Comparison of ENCODE assay signal across 17 cellular contexts in genomic region chr1:32958827-32959226, GRCh38. TPM values are rescaled to one million over a fixed set of nuclear protein-coding genes. Genes with fewer than 3 reads are reported as not detected.
"Had no signal": no experiment of that assay in that cellular context is flagged by ENCODE, and none has a peak within 500 bp of the region (broad histone marks: within the 10 kb centered on the region; RNA-seq: fewer than 3 reads in every experiment).

No MANE protein-coding gene starts in this region.

- H3K27ac Mint-ChIP-seq: activated CD8-positive, alpha-beta T cell treated with anti-CD3 and anti-CD28 coated beads, Interleukin-2, amount 10 ng/mL, durations not matched to agents 7 days and 5 days; brain; effector memory CD8-positive, alpha-beta T cell; neural progenitor cell; T-helper 2 cell treated with Interferon-gamma antibody and Interleukin-4, amounts not matched to agents 5 μg/mL and 100 μg/mL, for 36 hours had no signal

- H3K27me3 Mint-ChIP-seq: central memory CD8-positive, alpha-beta T cell; effector memory CD8-positive, alpha-beta T cell had no signal

- H3K27me3 ChIP-seq: thyroid gland, uterus had no signal

- ATAC-seq: activated CD8-positive, alpha-beta T cell treated with anti-CD3 and anti-CD28 coated beads, Interleukin-2, amount 10 ng/mL, durations not matched to agents 7 days and 5 days; effector memory CD8-positive, alpha-beta T cell had no signal

- H3K27ac ChIP-seq: epithelial cell of prostate, left ventricle myocardium inferior, neural progenitor cell, parathyroid adenoma had no signal

- H3K9me3 ChIP-seq: left ventricle myocardium inferior, thyroid gland, uterus had no signal

- H2AFZ ChIP-seq: neural progenitor cell, parathyroid adenoma had no signal

- H3K36me3 ChIP-seq: left ventricle myocardium inferior, neural progenitor cell, thyroid gland, uterus had no signal

- H3K4me3 Mint-ChIP-seq: activated CD8-positive, alpha-beta T cell treated with anti-CD3 and anti-CD28 coated beads, Interleukin-2, amount 10 ng/mL, durations not matched to agents 7 days and 5 days; central memory CD8-positive, alpha-beta T cell; neural progenitor cell; T-helper 2 cell treated with Interferon-gamma antibody and Interleukin-4, amounts not matched to agents 5 μg/mL and 100 μg/mL, for 36 hours had no signal

- H3K9me3 Mint-ChIP-seq: central memory CD8-positive, alpha-beta T cell; effector memory CD8-positive, alpha-beta T cell; neural progenitor cell; T-helper 2 cell treated with Interferon-gamma antibody and Interleukin-4, amounts not matched to agents 5 μg/mL and 100 μg/mL, for 36 hours had no signal

- H3K4me2 ChIP-seq: neural progenitor cell had no signal

- H3K9ac ChIP-seq: neural progenitor cell, parathyroid adenoma had no signal

- DNase-seq: activated CD4-positive, CD25-positive, alpha-beta regulatory T cell treated with anti-CD3 and anti-CD28 coated beads, Interleukin-2, amount 50 U/mL, for 72 hours; activated CD8-positive, alpha-beta T cell treated with anti-CD3 and anti-CD28 coated beads, Interleukin-2, amount 10 ng/mL, durations not matched to agents 7 days and 5 days; activated naive CD4-positive, alpha-beta T cell treated with anti-CD3 and anti-CD28 coated beads, Interleukin-2, amount 50 U/mL, for 16 hours; amygdala; cortex of kidney; effector memory CD8-positive, alpha-beta T cell; left ventricle myocardium inferior; mesenchymal stem cell; stimulated activated CD4-positive, alpha-beta T cell treated with anti-CD3 and anti-CD28 coated beads, Interleukin-4, amount 100 ng/mL, for 4 hours; thyroid gland; uterus had no signal

- H3K4me3 ChIP-seq: left ventricle myocardium inferior, neural progenitor cell, thyroid gland, uterus had no signal

RNA-seq across cellular contexts. Expression of gene TMEM54, which starts 57.6 kb away (rescaled TPM):
- total RNA-seq: activated CD8-positive, alpha-beta T cell treated with anti-CD3 and anti-CD28 coated beads, Interleukin-2, amount 10 ng/mL, durations not matched to agents 7 days and 5 days had no signal
